In genomic region chr9:86548220-86548619, GRCh38 we compare ENCODE assay signal across 1 cellular context.
TF ChIP-seq lines count a peak whose summit lies in the region.

No MANE protein-coding gene starts in this region.

TF ChIP-seq in H1, 55 proteins besides CTCF, POLR2A, EP300 and RAD21 (continued from another document):
- TF ChIP-seq SP4 (IDR thresholded peaks at IDR 0.05; ENCODE audit: low read length) (no peak), EGR1 (IDR thresholded peaks at IDR 0.05; ENCODE audit: borderline replicate concordance, low read depth, low read length) (no peak), NANOG (IDR thresholded peaks at IDR 0.05; ENCODE audit: insufficient read depth, low read depth, low read length, poor library complexity, severe bottlenecking) (no peak), ASH2L (IDR thresholded peaks at IDR 0.05; ENCODE audit: low read length) (no peak), SUZ12 (IDR thresholded peaks at IDR 0.05; ENCODE audit: low read length) (no peak), HDAC2 (IDR thresholded peaks at IDR 0.05; ENCODE audit: borderline replicate concordance in 1 of 2, low read depth in 2 of 2, low read length in 2 of 2) (no peak)
